ENCODE assay signal across 1 cellular context in the genomic region with DNA sequence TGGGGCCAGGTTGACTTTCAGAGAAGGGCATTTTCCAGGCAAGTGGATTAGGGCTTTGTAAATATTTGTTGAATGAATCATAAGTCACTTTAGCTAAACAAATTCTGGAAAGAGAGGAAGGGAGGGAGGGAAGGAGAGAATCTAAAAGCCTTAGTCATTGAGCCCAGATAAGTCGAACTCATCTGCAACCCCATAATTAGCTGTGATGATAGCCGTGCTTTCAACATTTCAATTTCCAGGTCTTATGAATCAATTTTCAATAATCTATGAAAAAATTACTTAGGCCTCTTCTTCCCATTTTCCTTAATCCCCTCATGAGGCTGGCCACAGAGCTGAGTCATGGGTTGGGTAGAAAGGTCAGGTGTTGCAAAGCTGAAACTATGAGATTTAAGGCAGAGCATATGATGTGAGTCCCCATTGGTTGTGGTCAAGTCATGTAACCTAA.
A peak's percentile ranks its signal among the peaks of the same experiment; 100 is the strongest.
TF ChIP-seq lines count a peak whose summit lies in the region.

No MANE protein-coding gene starts in this region.

TF ChIP-seq in HepG2, 621 proteins besides CTCF, POLR2A, EP300 and RAD21 (continued from another document and continues in another):
- TF ChIP-seq, protein P1, sequence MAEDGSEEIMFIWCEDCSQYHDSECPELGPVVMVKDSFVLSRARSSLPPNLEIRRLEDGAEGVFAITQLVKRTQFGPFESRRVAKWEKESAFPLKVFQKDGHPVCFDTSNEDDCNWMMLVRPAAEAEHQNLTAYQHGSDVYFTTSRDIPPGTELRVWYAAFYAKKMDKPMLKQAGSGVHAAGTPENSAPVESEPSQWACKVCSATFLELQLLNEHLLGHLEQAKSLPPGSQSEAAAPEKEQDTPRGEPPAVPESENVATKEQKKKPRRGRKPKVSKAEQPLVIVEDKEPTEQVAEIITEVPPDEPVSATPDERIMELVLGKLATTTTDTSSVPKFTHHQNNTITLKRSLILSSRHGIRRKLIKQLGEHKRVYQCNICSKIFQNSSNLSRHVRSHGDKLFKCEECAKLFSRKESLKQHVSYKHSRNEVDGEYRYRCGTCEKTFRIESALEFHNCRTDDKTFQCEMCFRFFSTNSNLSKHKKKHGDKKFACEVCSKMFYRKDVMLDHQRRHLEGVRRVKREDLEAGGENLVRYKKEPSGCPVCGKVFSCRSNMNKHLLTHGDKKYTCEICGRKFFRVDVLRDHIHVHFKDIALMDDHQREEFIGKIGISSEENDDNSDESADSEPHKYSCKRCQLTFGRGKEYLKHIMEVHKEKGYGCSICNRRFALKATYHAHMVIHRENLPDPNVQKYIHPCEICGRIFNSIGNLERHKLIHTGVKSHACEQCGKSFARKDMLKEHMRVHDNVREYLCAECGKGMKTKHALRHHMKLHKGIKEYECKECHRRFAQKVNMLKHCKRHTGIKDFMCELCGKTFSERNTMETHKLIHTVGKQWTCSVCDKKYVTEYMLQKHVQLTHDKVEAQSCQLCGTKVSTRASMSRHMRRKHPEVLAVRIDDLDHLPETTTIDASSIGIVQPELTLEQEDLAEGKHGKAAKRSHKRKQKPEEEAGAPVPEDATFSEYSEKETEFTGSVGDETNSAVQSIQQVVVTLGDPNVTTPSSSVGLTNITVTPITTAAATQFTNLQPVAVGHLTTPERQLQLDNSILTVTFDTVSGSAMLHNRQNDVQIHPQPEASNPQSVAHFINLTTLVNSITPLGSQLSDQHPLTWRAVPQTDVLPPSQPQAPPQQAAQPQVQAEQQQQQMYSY (CRISPR knock-in tag; IDR thresholded peaks at IDR 0.05), result no peak
- TF ChIP-seq, protein P2, sequence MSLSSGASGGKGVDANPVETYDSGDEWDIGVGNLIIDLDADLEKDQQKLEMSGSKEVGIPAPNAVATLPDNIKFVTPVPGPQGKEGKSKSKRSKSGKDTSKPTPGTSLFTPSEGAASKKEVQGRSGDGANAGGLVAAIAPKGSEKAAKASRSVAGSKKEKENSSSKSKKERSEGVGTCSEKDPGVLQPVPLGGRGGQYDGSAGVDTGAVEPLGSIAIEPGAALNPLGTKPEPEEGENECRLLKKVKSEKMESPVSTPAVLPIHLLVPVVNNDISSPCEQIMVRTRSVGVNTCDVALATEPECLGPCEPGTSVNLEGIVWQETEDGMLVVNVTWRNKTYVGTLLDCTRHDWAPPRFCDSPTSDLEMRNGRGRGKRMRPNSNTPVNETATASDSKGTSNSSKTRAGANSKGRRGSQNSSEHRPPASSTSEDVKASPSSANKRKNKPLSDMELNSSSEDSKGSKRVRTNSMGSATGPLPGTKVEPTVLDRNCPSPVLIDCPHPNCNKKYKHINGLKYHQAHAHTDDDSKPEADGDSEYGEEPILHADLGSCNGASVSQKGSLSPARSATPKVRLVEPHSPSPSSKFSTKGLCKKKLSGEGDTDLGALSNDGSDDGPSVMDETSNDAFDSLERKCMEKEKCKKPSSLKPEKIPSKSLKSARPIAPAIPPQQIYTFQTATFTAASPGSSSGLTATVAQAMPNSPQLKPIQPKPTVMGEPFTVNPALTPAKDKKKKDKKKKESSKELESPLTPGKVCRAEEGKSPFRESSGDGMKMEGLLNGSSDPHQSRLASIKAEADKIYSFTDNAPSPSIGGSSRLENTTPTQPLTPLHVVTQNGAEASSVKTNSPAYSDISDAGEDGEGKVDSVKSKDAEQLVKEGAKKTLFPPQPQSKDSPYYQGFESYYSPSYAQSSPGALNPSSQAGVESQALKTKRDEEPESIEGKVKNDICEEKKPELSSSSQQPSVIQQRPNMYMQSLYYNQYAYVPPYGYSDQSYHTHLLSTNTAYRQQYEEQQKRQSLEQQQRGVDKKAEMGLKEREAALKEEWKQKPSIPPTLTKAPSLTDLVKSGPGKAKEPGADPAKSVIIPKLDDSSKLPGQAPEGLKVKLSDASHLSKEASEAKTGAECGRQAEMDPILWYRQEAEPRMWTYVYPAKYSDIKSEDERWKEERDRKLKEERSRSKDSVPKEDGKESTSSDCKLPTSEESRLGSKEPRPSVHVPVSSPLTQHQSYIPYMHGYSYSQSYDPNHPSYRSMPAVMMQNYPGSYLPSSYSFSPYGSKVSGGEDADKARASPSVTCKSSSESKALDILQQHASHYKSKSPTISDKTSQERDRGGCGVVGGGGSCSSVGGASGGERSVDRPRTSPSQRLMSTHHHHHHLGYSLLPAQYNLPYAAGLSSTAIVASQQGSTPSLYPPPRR (CRISPR knock-in tag; IDR thresholded peaks at IDR 0.05; ENCODE audit: borderline replicate concordance), result peak; percentile 79
- TF ChIP-seq GATAD1 (CRISPR knock-in tag; IDR thresholded peaks at IDR 0.05) (peak; percentile 54; the same call in 1 of the 2 replicates), GZF1 (CRISPR knock-in tag; IDR thresholded peaks at IDR 0.05) (no peak), JUND (CRISPR knock-in tag; IDR thresholded peaks at IDR 0.05) (peak; percentile 96), ZNF709 (CRISPR knock-in tag; IDR thresholded peaks at IDR 0.05) (no peak), ZBTB42 (CRISPR knock-in tag; IDR thresholded peaks at IDR 0.05) (no peak)
- TF ChIP-seq, protein P3, sequence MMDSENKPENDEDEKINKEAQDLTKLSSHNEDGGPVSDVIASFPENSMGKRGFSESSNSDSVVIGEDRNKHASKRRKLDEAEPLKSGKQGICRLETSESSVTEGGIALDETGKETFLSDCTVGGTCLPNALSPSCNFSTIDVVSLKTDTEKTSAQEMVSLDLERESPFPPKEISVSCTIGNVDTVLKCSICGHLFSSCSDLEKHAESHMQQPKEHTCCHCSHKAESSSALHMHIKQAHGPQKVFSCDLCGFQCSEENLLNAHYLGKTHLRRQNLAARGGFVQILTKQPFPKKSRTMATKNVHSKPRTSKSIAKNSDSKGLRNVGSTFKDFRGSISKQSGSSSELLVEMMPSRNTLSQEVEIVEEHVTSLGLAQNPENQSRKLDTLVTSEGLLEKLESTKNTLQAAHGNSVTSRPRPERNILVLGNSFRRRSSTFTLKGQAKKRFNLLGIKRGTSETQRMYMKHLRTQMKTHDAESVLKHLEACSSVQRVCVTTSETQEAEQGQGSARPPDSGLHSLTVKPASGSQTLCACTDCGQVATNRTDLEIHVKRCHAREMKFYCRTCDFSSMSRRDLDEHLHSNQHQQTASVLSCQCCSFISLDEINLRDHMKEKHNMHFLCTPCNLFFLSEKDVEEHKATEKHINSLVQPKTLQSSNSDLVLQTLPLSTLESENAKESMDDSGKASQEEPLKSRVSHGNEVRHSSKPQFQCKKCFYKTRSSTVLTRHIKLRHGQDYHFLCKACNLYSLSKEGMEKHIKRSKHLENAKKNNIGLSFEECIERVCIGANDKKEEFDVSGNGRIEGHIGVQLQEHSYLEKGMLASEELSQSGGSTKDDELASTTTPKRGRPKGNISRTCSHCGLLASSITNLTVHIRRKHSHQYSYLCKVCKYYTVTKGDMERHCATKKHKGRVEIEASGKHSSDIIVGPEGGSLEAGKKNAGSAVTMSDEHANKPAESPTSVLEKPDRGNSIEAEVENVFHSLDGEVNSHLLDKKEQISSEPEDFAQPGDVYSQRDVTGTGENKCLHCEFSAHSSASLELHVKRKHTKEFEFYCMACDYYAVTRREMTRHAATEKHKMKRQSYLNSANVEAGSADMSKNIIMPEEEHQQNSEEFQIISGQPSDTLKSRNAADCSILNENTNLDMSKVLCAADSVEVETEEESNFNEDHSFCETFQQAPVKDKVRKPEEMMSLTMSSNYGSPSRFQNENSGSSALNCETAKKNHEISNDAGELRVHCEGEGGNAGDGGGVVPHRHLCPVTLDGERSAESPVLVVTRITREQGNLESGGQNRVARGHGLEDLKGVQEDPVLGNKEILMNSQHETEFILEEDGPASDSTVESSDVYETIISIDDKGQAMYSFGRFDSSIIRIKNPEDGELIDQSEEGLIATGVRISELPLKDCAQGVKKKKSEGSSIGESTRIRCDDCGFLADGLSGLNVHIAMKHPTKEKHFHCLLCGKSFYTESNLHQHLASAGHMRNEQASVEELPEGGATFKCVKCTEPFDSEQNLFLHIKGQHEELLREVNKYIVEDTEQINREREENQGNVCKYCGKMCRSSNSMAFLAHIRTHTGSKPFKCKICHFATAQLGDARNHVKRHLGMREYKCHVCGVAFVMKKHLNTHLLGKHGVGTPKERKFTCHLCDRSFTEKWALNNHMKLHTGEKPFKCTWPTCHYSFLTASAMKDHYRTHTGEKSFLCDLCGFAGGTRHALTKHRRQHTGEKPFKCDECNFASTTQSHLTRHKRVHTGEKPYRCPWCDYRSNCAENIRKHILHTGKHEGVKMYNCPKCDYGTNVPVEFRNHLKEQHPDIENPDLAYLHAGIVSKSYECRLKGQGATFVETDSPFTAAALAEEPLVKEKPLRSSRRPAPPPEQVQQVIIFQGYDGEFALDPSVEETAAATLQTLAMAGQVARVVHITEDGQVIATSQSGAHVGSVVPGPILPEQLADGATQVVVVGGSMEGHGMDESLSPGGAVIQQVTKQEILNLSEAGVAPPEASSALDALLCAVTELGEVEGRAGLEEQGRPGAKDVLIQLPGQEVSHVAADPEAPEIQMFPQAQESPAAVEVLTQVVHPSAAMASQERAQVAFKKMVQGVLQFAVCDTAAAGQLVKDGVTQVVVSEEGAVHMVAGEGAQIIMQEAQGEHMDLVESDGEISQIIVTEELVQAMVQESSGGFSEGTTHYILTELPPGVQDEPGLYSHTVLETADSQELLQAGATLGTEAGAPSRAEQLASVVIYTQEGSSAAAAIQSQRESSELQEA (CRISPR knock-in tag; IDR thresholded peaks at IDR 0.05; ENCODE audit: not compliant biosample characterization), result no peak
- TF ChIP-seq, protein P4, sequence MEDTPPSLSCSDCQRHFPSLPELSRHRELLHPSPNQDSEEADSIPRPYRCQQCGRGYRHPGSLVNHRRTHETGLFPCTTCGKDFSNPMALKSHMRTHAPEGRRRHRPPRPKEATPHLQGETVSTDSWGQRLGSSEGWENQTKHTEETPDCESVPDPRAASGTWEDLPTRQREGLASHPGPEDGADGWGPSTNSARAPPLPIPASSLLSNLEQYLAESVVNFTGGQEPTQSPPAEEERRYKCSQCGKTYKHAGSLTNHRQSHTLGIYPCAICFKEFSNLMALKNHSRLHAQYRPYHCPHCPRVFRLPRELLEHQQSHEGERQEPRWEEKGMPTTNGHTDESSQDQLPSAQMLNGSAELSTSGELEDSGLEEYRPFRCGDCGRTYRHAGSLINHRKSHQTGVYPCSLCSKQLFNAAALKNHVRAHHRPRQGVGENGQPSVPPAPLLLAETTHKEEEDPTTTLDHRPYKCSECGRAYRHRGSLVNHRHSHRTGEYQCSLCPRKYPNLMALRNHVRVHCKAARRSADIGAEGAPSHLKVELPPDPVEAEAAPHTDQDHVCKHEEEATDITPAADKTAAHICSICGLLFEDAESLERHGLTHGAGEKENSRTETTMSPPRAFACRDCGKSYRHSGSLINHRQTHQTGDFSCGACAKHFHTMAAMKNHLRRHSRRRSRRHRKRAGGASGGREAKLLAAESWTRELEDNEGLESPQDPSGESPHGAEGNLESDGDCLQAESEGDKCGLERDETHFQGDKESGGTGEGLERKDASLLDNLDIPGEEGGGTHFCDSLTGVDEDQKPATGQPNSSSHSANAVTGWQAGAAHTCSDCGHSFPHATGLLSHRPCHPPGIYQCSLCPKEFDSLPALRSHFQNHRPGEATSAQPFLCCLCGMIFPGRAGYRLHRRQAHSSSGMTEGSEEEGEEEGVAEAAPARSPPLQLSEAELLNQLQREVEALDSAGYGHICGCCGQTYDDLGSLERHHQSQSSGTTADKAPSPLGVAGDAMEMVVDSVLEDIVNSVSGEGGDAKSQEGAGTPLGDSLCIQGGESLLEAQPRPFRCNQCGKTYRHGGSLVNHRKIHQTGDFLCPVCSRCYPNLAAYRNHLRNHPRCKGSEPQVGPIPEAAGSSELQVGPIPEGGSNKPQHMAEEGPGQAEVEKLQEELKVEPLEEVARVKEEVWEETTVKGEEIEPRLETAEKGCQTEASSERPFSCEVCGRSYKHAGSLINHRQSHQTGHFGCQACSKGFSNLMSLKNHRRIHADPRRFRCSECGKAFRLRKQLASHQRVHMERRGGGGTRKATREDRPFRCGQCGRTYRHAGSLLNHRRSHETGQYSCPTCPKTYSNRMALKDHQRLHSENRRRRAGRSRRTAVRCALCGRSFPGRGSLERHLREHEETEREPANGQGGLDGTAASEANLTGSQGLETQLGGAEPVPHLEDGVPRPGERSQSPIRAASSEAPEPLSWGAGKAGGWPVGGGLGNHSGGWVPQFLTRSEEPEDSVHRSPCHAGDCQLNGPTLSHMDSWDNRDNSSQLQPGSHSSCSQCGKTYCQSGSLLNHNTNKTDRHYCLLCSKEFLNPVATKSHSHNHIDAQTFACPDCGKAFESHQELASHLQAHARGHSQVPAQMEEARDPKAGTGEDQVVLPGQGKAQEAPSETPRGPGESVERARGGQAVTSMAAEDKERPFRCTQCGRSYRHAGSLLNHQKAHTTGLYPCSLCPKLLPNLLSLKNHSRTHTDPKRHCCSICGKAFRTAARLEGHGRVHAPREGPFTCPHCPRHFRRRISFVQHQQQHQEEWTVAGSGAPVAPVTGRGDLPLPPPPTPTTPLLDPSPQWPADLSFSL (CRISPR knock-in tag; IDR thresholded peaks at IDR 0.05), result peak; percentile 33; the same call in 1 of the 2 replicates
- TF ChIP-seq, protein P5, sequence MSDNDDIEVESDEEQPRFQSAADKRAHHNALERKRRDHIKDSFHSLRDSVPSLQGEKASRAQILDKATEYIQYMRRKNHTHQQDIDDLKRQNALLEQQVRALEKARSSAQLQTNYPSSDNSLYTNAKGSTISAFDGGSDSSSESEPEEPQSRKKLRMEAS (IDR thresholded peaks at IDR 0.05), result peak; percentile 29; the same call in 1 of the 2 replicates
- TF ChIP-seq, protein P6, sequence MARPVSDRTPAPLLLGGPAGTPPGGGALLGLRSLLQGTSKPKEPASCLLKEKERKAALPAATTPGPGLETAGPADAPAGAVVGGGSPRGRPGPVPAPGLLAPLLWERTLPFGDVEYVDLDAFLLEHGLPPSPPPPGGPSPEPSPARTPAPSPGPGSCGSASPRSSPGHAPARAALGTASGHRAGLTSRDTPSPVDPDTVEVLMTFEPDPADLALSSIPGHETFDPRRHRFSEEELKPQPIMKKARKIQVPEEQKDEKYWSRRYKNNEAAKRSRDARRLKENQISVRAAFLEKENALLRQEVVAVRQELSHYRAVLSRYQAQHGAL (CRISPR knock-in tag; IDR thresholded peaks at IDR 0.05; ENCODE audit: not compliant biosample characterization), result no peak
- TF ChIP-seq, protein P7, sequence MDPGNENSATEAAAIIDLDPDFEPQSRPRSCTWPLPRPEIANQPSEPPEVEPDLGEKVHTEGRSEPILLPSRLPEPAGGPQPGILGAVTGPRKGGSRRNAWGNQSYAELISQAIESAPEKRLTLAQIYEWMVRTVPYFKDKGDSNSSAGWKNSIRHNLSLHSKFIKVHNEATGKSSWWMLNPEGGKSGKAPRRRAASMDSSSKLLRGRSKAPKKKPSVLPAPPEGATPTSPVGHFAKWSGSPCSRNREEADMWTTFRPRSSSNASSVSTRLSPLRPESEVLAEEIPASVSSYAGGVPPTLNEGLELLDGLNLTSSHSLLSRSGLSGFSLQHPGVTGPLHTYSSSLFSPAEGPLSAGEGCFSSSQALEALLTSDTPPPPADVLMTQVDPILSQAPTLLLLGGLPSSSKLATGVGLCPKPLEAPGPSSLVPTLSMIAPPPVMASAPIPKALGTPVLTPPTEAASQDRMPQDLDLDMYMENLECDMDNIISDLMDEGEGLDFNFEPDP (CRISPR knock-in tag; conservative IDR thresholded peaks at IDR 0.05), result no peak
